2 cellular contexts compared by ENCODE assay signal in the genomic region with DNA sequence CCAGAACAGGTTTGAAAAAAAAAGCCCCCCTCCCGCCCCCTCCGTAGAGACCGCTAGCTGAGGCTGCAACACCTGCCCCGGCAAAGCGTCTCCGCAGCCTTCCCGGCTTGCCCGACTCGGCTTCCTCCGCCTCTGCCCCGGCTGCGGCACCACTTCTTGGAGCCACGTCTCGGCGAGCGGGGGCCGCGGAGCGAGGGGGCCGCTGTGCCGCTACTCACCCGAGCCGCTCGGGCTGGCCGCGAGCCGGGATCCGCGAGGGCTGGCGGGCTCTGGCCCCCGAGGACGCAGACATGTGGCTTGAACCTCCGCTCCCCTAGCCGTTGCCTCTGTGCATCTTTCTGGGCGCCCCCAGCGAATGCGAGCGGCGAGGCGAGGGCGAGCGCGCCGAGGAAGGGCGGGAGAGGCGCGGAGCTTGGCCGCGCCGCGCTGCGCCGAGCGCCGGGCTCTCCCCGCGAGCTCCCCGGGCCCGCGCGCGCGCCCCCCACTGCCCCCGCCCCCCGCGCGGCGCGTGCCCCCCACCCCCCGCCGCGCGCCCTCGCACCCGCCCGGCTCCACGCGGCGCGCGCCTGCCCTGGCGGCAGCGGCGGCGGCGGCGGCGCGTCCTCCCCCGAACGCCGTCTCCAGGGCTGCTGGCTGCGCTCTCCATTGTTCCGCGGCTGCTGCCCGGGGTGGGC.
TF ChIP-seq lines count a peak whose summit lies in the region.

No MANE protein-coding gene starts in this region.

TF ChIP-seq in IMR-90, 13 proteins besides CTCF, POLR2A, EP300 and RAD21:
- TF ChIP-seq SMC3 (IDR thresholded peaks at IDR 0.05; ENCODE audit: low read depth, low read length) (no peak), FOS (IDR thresholded peaks at IDR 0.05; ENCODE audit: low read depth, low read length) (no peak), NFE2L2 (IDR thresholded peaks at IDR 0.05; ENCODE audit: low read depth, low read length) (no peak), MXI1 (IDR thresholded peaks at IDR 0.05; ENCODE audit: borderline replicate concordance, low read depth, low read length) (no peak), CEBPB (IDR thresholded peaks at IDR 0.05; ENCODE audit: low read depth, low read length) (no peak), MAFK (IDR thresholded peaks at IDR 0.05; ENCODE audit: low read depth, low read length) (no peak), CHD1 (IDR thresholded peaks at IDR 0.05; ENCODE audit: low read depth, low read length) (no peak)
- TF ChIP-seq, protein P1, sequence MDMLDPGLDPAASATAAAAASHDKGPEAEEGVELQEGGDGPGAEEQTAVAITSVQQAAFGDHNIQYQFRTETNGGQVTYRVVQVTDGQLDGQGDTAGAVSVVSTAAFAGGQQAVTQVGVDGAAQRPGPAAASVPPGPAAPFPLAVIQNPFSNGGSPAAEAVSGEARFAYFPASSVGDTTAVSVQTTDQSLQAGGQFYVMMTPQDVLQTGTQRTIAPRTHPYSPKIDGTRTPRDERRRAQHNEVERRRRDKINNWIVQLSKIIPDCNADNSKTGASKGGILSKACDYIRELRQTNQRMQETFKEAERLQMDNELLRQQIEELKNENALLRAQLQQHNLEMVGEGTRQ (IDR thresholded peaks at IDR 0.05; ENCODE audit: low read depth, low read length) = no peak

TF ChIP-seq in H1, 55 proteins besides CTCF, POLR2A, EP300 and RAD21:
- TF ChIP-seq SP4 (IDR thresholded peaks at IDR 0.05; ENCODE audit: low read length) (no peak), FOSL1 (IDR thresholded peaks at IDR 0.05; ENCODE audit: insufficient read depth, low read depth, low read length) (no peak), TAF1 (IDR thresholded peaks at IDR 0.05; ENCODE audit: low read depth, low read length) (0 out of 2 replicates have a peak, but pooled peaks have one; percentile 35), EZH2 (IDR thresholded peaks at IDR 0.05; ENCODE audit: low read depth, low read length, severe bottlenecking) (peak; percentile 7), SUZ12 (IDR thresholded peaks at IDR 0.05; ENCODE audit: low read length) (peak; percentile 3), SIRT6 (IDR thresholded peaks at IDR 0.05; ENCODE audit: low read length) (no peak), BCL11A (IDR thresholded peaks at IDR 0.05; ENCODE audit: low read depth in 2 of 2, low read length in 2 of 2) (no peak), POU5F1 (IDR thresholded peaks at IDR 0.05; ENCODE audit: low read depth, low read length) (no peak), KDM4A (IDR thresholded peaks at IDR 0.05; ENCODE audit: low read depth, low read length, severe bottlenecking) (peak; percentile 86), RNF2 (IDR thresholded peaks at IDR 0.05; ENCODE audit: borderline replicate concordance, low read depth, low read length, missing control alignments, poor library complexity, severe bottlenecking) (peak; percentile 40), EGR1 (IDR thresholded peaks at IDR 0.05; ENCODE audit: borderline replicate concordance, low read depth, low read length) (no peak), RBBP5 (IDR thresholded peaks at IDR 0.05; ENCODE audit: borderline replicate concordance, low read depth, low read length) (peak; percentile 46; the same call in 1 of the 2 replicates)
- TF ChIP-seq, protein P2, sequence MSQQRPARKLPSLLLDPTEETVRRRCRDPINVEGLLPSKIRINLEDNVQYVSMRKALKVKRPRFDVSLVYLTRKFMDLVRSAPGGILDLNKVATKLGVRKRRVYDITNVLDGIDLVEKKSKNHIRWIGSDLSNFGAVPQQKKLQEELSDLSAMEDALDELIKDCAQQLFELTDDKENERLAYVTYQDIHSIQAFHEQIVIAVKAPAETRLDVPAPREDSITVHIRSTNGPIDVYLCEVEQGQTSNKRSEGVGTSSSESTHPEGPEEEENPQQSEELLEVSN (IDR thresholded peaks at IDR 0.05) = peak; percentile 26; the same call in 1 of the 2 replicates
- TF ChIP-seq, protein P3, sequence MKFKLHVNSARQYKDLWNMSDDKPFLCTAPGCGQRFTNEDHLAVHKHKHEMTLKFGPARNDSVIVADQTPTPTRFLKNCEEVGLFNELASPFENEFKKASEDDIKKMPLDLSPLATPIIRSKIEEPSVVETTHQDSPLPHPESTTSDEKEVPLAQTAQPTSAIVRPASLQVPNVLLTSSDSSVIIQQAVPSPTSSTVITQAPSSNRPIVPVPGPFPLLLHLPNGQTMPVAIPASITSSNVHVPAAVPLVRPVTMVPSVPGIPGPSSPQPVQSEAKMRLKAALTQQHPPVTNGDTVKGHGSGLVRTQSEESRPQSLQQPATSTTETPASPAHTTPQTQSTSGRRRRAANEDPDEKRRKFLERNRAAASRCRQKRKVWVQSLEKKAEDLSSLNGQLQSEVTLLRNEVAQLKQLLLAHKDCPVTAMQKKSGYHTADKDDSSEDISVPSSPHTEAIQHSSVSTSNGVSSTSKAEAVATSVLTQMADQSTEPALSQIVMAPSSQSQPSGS (IDR thresholded peaks at IDR 0.05; ENCODE audit: low read length) = no peak
- TF ChIP-seq, protein P4, sequence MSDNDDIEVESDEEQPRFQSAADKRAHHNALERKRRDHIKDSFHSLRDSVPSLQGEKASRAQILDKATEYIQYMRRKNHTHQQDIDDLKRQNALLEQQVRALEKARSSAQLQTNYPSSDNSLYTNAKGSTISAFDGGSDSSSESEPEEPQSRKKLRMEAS (IDR thresholded peaks at IDR 0.05) = peak; percentile 69
